In genomic region chr15:77633134-77633912, GRCh38 we compare ENCODE assay signal across 8 cellular contexts. TPM values are rescaled to one million over a fixed set of nuclear protein-coding genes. Genes with fewer than 3 reads are reported as not detected.
DNase-seq lines count a peak whose midpoint lies in the region; ATAC-seq, FAIRE-seq and TF ChIP-seq lines count a peak whose summit lies in the region.

No MANE protein-coding gene starts in this region.

- peaks cover 34% of the 10 kb centered on the region for H3K4me1 ChIP-seq in smooth muscle cell (ENCODE audit: low read depth)

- no peaks in the 10 kb centered on the region for H3K79me2 ChIP-seq in smooth muscle cell (ENCODE audit: low read depth)

- H3K9me3 ChIP-seq in WERI-Rb-1 (ENCODE audit: severe bottlenecking) = no peaks in the 10 kb centered on the region
- no peaks in the 10 kb centered on the region for H3K9me3 ChIP-seq in smooth muscle cell (replicated peaks; ENCODE audit: low read depth)

- no peaks in the 10 kb centered on the region for H3F3A ChIP-seq in smooth muscle cell (ENCODE audit: low read depth)

- 1% methylated on average over 52 of the region's 55 CpGs for WGBS in smooth muscle cell (ENCODE audit: low lambda C conversion rate)

- DNase-seq in HFF-Myc (ENCODE audit: extremely low read depth, low read depth) (peak; percentile 31), NCI-H1694 treated with DMSO at 0.1 percent for 48 hours (lab: John Stamatoyannopoulos, UW) (peak; percentile 36), WERI-Rb-1 (peak; percentile 87), cardiac fibroblast (ENCODE audit: low read depth in 2 of 2) (peak; percentile 82 to 86), iris pigment epithelial cell (ENCODE audit: low read depth) (peak; percentile 81), smooth muscle cell (lab: John Stamatoyannopoulos, UW; ENCODE audit: unreplicated experiment) (peak; percentile 81)

- peak; percentile 100 for TF ChIP-seq CTCF in HFF-Myc (IDR thresholded peaks at IDR 0.05; ENCODE audit: low read depth, low read length, missing control alignments)
- peak; percentile 100 for TF ChIP-seq CTCF in WERI-Rb-1 (IDR thresholded peaks at IDR 0.05; ENCODE audit: low read depth, low read length)
- peak; percentile 100 for TF ChIP-seq CTCF in cardiac fibroblast (IDR thresholded peaks at IDR 0.05; ENCODE audit: low read depth, low read length)
- TF ChIP-seq CTCF in smooth muscle cell (IDR thresholded peaks at IDR 0.05; ENCODE audit: borderline replicate concordance, insufficient read depth, poor library complexity, severe bottlenecking) = peak; percentile 99

- H2AFZ ChIP-seq in smooth muscle cell (ENCODE audit: low read depth) = peak overlapping the region; percentile 86

- peak overlapping the region; percentile 93 for H3K4me2 ChIP-seq in smooth muscle cell

- H3K27me3 ChIP-seq in WERI-Rb-1 (ENCODE audit: insufficient read depth, low read depth, severe bottlenecking) (no peaks in the 10 kb centered on the region), smooth muscle cell (ENCODE audit: low read depth) (peaks cover 19% of the 10 kb centered on the region)

- no peaks in the 10 kb centered on the region for H3K36me3 ChIP-seq in WERI-Rb-1
- H3K36me3 ChIP-seq in smooth muscle cell (ENCODE audit: low read depth) = no peaks in the 10 kb centered on the region

- no peak overlapping the region for H3K27ac ChIP-seq in WERI-Rb-1
- no peak overlapping the region for H3K27ac ChIP-seq in smooth muscle cell (ENCODE audit: low read depth)

- H3K4me3 ChIP-seq in HFF-Myc (replicated peaks; ENCODE audit: low read depth, low read length) (peak overlapping the region; percentile 42), WERI-Rb-1 (ENCODE audit: low read depth, low read length) (peak overlapping the region; percentile 40), cardiac fibroblast (replicated peaks in 1 of 2; ENCODE audit: low read depth in 2 of 2, low read length in 2 of 2) (peak overlapping the region; percentile 43 to 48), smooth muscle cell (peak overlapping the region; percentile 57)

- H3K9ac ChIP-seq in smooth muscle cell (ENCODE audit: low read depth) = no peak overlapping the region

- ATAC-seq in HG03378 (IDR thresholded peaks at IDR 0.05; ENCODE audit: unreplicated experiment) = no peak

- peak; percentile 66 for FAIRE-seq in G401.6 (lab: Jason Lieb, UNC)

- no peaks in the 10 kb centered on the region for H4K20me1 ChIP-seq in smooth muscle cell (ENCODE audit: low read depth)

RNA-seq across cellular contexts. Expression of gene LINGO1, which starts 0.6 kb away (rescaled TPM):
- 3.5 and 8.2 TPM in 2 replicates for total RNA-seq in smooth muscle cell
- polyA plus RNA-seq in smooth muscle cell = 11.1 and 13.4 TPM in 2 replicates

Comparison
In these comparisons a context has a peak if more than half of its experiments do, and no peak if none do; other contexts are left out.
1. DNase-seq: peak in every context shown above with its lines; median percentile 87 in WERI-Rb-1; 84 in cardiac fibroblast; 81 in iris pigment epithelial cell; 81 in smooth muscle cell; 36 in NCI-H1694 treated with DMSO at 0.1 percent for 48 hours; 31 in HFF-Myc.